ENCODE assay signal across 16 cellular contexts in the genomic region with DNA sequence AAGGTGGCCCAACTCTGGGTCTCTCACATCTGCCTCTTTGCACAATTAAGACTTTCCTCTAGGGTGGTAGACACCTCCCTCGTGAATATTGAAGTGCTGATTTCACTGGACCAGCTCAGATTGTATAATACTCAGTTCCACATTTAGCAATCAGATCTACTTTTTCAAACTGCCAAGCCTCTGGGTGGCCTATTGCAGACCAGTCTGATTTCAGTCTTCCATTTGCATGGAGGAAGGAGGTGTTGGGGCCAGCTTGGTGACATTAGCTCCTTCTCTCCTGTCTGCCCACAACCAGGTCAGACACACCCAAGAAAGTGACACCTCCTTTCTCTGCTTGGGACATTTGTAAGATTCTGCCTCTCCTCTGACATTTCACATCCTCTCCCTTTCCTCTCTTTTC.
DNase-seq lines count a peak whose midpoint lies in the region; ATAC-seq lines count a peak whose summit lies in the region.
"Had no signal": no experiment of that assay in that cellular context is flagged by ENCODE, and none has a peak within 500 bp of the region (broad histone marks: within the 10 kb centered on the region; RNA-seq: fewer than 3 reads in every experiment).

No MANE protein-coding gene starts in this region.

- H3K27ac Mint-ChIP-seq in activated CD4-positive, alpha-beta memory T cell treated with anti-CD3 and anti-CD28 coated beads, Interleukin-2, amount 10 ng/mL, durations not matched to agents 7 days and 5 days = peak overlapping the region; percentile 27
- no peak overlapping the region for H3K27ac Mint-ChIP-seq in activated CD4-positive, alpha-beta memory T cell treated with anti-CD3 and anti-CD28 coated beads for 36 hours
- peak overlapping the region; percentile 0 for H3K27ac Mint-ChIP-seq in stimulated activated memory B cell treated with anti-CD40 and anti-IgM and Interleukin-4, amounts not matched to agents 10 μg/mL and 1 μg/mL and 100 μg/mL, for 72 hours
- H3K27ac Mint-ChIP-seq: neural progenitor cell had no signal

- intact Hi-C loops in activated CD4-positive, alpha-beta memory T cell treated with anti-CD3 and anti-CD28 coated beads for 36 hours (cut with micrococcal nuclease) = no loop called here

- peaks cover 23% of the 10 kb centered on the region for H3K4me1 Mint-ChIP-seq in activated CD4-positive, alpha-beta memory T cell treated with anti-CD3 and anti-CD28 coated beads, Interleukin-2, amount 10 ng/mL, durations not matched to agents 7 days and 5 days
- H3K4me1 Mint-ChIP-seq in activated CD4-positive, alpha-beta memory T cell treated with anti-CD3 and anti-CD28 coated beads for 36 hours (ENCODE audit: low read depth) = peaks cover 22% of the 10 kb centered on the region
- peaks cover 33% of the 10 kb centered on the region for H3K4me1 Mint-ChIP-seq in stimulated activated memory B cell treated with anti-CD40 and anti-IgM and Interleukin-4, amounts not matched to agents 10 μg/mL and 1 μg/mL and 100 μg/mL, for 72 hours

- H3K4me3 Mint-ChIP-seq in activated CD4-positive, alpha-beta memory T cell treated with anti-CD3 and anti-CD28 coated beads, Interleukin-2, amount 10 ng/mL, durations not matched to agents 7 days and 5 days = no peak overlapping the region
- H3K4me3 Mint-ChIP-seq in activated CD4-positive, alpha-beta memory T cell treated with anti-CD3 and anti-CD28 coated beads for 36 hours = no peak overlapping the region
- H3K4me3 Mint-ChIP-seq in stimulated activated memory B cell treated with anti-CD40 and anti-IgM and Interleukin-4, amounts not matched to agents 10 μg/mL and 1 μg/mL and 100 μg/mL, for 72 hours = no peak overlapping the region
- H3K4me3 Mint-ChIP-seq: neural progenitor cell had no signal

- peak; percentile 62 for ATAC-seq in HG02885 (IDR thresholded peaks at IDR 0.05; ENCODE audit: poor library complexity, unreplicated experiment)
- peak; percentile 83 for ATAC-seq in stimulated activated memory B cell treated with anti-CD40 and anti-IgM and Interleukin-4, amounts not matched to agents 10 μg/mL and 1 μg/mL and 100 μg/mL, for 72 hours
- ATAC-seq in HG03095 (IDR thresholded peaks at IDR 0.05; ENCODE audit: unreplicated experiment) = no peak
- no peak for ATAC-seq in GM21737 (IDR thresholded peaks at IDR 0.05; ENCODE audit: unreplicated experiment)

- H3K36me3 Mint-ChIP-seq in activated CD4-positive, alpha-beta memory T cell treated with anti-CD3 and anti-CD28 coated beads, Interleukin-2, amount 10 ng/mL, durations not matched to agents 7 days and 5 days (ENCODE audit: low read depth) = no peaks in the 10 kb centered on the region
- H3K36me3 Mint-ChIP-seq in activated CD4-positive, alpha-beta memory T cell treated with anti-CD3 and anti-CD28 coated beads for 36 hours = peaks cover 5% of the 10 kb centered on the region
- peaks cover 22% of the 10 kb centered on the region for H3K36me3 Mint-ChIP-seq in stimulated activated memory B cell treated with anti-CD40 and anti-IgM and Interleukin-4, amounts not matched to agents 10 μg/mL and 1 μg/mL and 100 μg/mL, for 72 hours
- H3K36me3 Mint-ChIP-seq: neural progenitor cell had no signal

- no peaks in the 10 kb centered on the region for H3K9me3 Mint-ChIP-seq in activated CD4-positive, alpha-beta memory T cell treated with anti-CD3 and anti-CD28 coated beads, Interleukin-2, amount 10 ng/mL, durations not matched to agents 7 days and 5 days
- H3K9me3 Mint-ChIP-seq in activated CD4-positive, alpha-beta memory T cell treated with anti-CD3 and anti-CD28 coated beads for 36 hours = no peaks in the 10 kb centered on the region
- H3K9me3 Mint-ChIP-seq in stimulated activated memory B cell treated with anti-CD40 and anti-IgM and Interleukin-4, amounts not matched to agents 10 μg/mL and 1 μg/mL and 100 μg/mL, for 72 hours = no peaks in the 10 kb centered on the region

- no peaks in the 10 kb centered on the region for H3K27me3 Mint-ChIP-seq in activated CD4-positive, alpha-beta memory T cell treated with anti-CD3 and anti-CD28 coated beads, Interleukin-2, amount 10 ng/mL, durations not matched to agents 7 days and 5 days
- H3K27me3 Mint-ChIP-seq in activated CD4-positive, alpha-beta memory T cell treated with anti-CD3 and anti-CD28 coated beads for 36 hours = no peaks in the 10 kb centered on the region
- no peaks in the 10 kb centered on the region for H3K27me3 Mint-ChIP-seq in stimulated activated memory B cell treated with anti-CD40 and anti-IgM and Interleukin-4, amounts not matched to agents 10 μg/mL and 1 μg/mL and 100 μg/mL, for 72 hours

- peak; percentile 22 for DNase-seq in activated CD4-positive, alpha-beta memory T cell treated with anti-CD3 and anti-CD28 coated beads, Interleukin-2, amount 10 ng/mL, durations not matched to agents 7 days and 5 days
- no peak for DNase-seq in activated CD4-positive, alpha-beta memory T cell treated with anti-CD3 and anti-CD28 coated beads for 36 hours
- no peak for DNase-seq in caudate nucleus (lab: John Stamatoyannopoulos, UW)
- DNase-seq in activated CD4-positive, CD25-positive, alpha-beta regulatory T cell (lab: John Stamatoyannopoulos, UW) = no peak
- DNase-seq: 8988T; activated T-cell treated with anti-CD3 and anti-CD28 coated beads for 4 hours; NCI-H1048; NCI-H2227 treated with DMSO at 0.1 percent for 48 hours; OCI-M1; sigmoid colon; stimulated activated CD4-positive, alpha-beta T cell treated with anti-CD3 and anti-CD28 coated beads, Interleukin-4, amount 100 ng/mL, for 24 hours had no signal

- POLR2A ChIA-PET in activated CD4-positive, alpha-beta memory T cell treated with anti-CD3 and anti-CD28 coated beads, Interleukin-2, amount 10 ng/mL, durations not matched to agents 7 days and 5 days (lab: Charles Lee) = interaction anchor here (0.8 to 1.1 kb wide), 2 partner anchors 13 to 16 kb away, joined by 3 read pairs; no protein-coding TSS in a partner anchor
- POLR2A ChIA-PET in activated CD4-positive, alpha-beta memory T cell treated with anti-CD3 and anti-CD28 coated beads for 36 hours (lab: Charles Lee) = no interaction called here

- CTCF ChIA-PET in activated CD4-positive, alpha-beta memory T cell treated with anti-CD3 and anti-CD28 coated beads, Interleukin-2, amount 10 ng/mL, durations not matched to agents 7 days and 5 days (lab: Charles Lee) = interaction anchor here (1.0 to 2.9 kb wide), 2 partner anchors 16 to 79 kb away, joined by 4 to 10 read pairs; partner anchors contain the start of gene PPFIBP2
- CTCF ChIA-PET in activated CD4-positive, alpha-beta memory T cell treated with anti-CD3 and anti-CD28 coated beads for 36 hours (lab: Charles Lee) = interaction anchor here (0.6 kb wide), 1 partner anchor 44 kb away, joined by 4 read pairs; no protein-coding TSS in a partner anchor

- peak overlapping the region; percentile 90 for H3K27ac ChIP-seq in caudate nucleus (ENCODE audit: low read depth, low read length)
- H3K27ac ChIP-seq: neural progenitor cell, sigmoid colon had no signal

Comparison
In these comparisons a context has a peak if more than half of its experiments do, and no peak if none do; other contexts are left out.
1. ATAC-seq: peak in HG02885 (single experiment) and stimulated activated memory B cell treated with anti-CD40 and anti-IgM and Interleukin-4, amounts not matched to agents 10 μg/mL and 1 μg/mL and 100 μg/mL, for 72 hours (single experiment); none in HG03095 (single experiment) and GM21737 (single experiment).